In genomic region chr6:27026361-27026760, GRCh38 we compare ENCODE assay signal across 21 cellular contexts.
"Had no signal": no experiment of that assay in that cellular context is flagged by ENCODE, and none has a peak within 500 bp of the region (broad histone marks: within the 10 kb centered on the region; RNA-seq: fewer than 3 reads in every experiment).

No MANE protein-coding gene starts in this region.

- H3K27me3 ChIP-seq: MG63 had no signal

- H3K27ac ChIP-seq: SJSA1, SK-N-MC had no signal

- H3K4me3 ChIP-seq: MG63, SJSA1, SK-N-MC had no signal

- H3K4me1 ChIP-seq: SJSA1 had no signal

- H3K36me3 ChIP-seq: MG63, SJSA1 had no signal

- DNase-seq: KBM-7, MG63, NCI-H1092, NCI-H1105 treated with DMSO at 0.1 percent for 48 hours, NCI-H1417 treated with DMSO at 0.1 percent for 48 hours, NCI-H146, NCI-H1694 treated with DMSO at 0.1 percent for 48 hours, NCI-H1930, NCI-H2081, NCI-H2107, NCI-H2227 treated with DMSO at 0.1 percent for 48 hours, NCI-H446, NCI-H510A, NCI-H524 treated with DMSO at 0.1 percent for 48 hours, NCI-H69, NCI-H774, Right ventricle myocardium superior, RPMI8226, SIG-M5 had no signal

- H3K9me3 ChIP-seq: MG63, SJSA1 had no signal
